Comparison of ENCODE assay signal across 10 cellular contexts in the genomic region with DNA sequence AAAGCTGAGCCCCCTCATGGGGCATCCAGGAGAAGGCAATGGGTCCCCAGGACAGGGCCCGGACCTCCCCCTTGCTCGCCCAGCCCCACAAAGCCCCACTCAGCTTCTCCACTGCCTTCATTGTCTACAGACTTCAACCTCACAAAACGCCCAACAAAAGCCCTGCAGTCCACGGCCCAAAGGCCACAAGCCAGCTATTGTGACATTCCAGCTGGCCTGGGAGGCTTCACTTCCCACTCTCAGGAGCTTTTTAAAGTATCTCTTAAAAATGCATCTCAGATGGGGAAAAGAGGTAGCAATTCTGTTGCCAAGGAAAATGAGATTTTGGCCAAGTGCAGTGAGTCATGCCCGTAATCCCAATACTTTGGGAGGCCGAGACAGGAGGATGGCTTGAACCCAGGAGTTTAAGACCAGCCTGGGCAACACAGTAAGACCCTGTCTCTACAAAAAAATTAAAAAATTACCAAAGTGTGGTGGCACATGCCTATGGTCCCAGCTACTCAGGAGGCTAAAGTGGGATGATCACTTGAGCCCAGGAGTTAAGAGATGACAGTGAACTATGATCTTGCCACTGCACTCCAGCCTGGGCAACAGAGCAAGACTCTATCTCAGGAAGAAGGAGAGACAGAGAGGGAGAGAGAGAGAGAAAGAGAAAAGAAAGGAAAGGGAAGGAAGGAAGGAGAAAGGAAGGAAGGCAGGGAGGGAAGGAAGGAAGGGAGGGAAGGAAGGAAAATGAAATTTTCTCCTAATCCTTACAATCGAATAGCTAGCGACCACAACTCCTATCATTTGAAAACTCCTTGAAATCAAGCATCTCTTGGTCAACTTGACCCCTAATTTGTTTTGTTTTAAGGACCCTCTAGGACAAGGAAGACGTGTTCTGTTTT. TPM values are rescaled to one million over a fixed set of nuclear protein-coding genes. Genes with fewer than 3 reads are reported as not detected.
A peak's percentile ranks its signal among the peaks of the same experiment; 100 is the strongest.
DNase-seq lines count a peak whose midpoint lies in the region; ATAC-seq and TF ChIP-seq lines count a peak whose summit lies in the region.
"Had no signal": no experiment of that assay in that cellular context is flagged by ENCODE, and none has a peak within 500 bp of the region (broad histone marks: within the 10 kb centered on the region; RNA-seq: fewer than 3 reads in every experiment).

No MANE protein-coding gene starts in this region.

- H3K36me3 Mint-ChIP-seq in GM23338 (ENCODE audit: low read depth) = no peaks in the 10 kb centered on the region
- H3K36me3 Mint-ChIP-seq in stimulated activated memory B cell treated with anti-CD40 and anti-IgM and Interleukin-4, amounts not matched to agents 10 μg/mL and 1 μg/mL and 100 μg/mL, for 72 hours = no peaks in the 10 kb centered on the region
- no peaks in the 10 kb centered on the region for H3K36me3 Mint-ChIP-seq in activated CD4-positive, alpha-beta memory T cell treated with anti-CD3 and anti-CD28 coated beads for 36 hours

- peaks cover 16% of the 10 kb centered on the region for H3K27me3 Mint-ChIP-seq in GM23338 (ENCODE audit: insufficient read depth, low read depth, poor library complexity)
- H3K27me3 Mint-ChIP-seq in stimulated activated memory B cell treated with anti-CD40 and anti-IgM and Interleukin-4, amounts not matched to agents 10 μg/mL and 1 μg/mL and 100 μg/mL, for 72 hours = peaks cover 70% of the 10 kb centered on the region
- H3K27me3 Mint-ChIP-seq in activated CD4-positive, alpha-beta memory T cell treated with anti-CD3 and anti-CD28 coated beads for 36 hours = peaks cover 27% of the 10 kb centered on the region

- no peaks in the 10 kb centered on the region for H3K27me3 ChIP-seq in GM23338 (ENCODE audit: insufficient read depth)
- H3K27me3 ChIP-seq: testis had no signal

- H3F3A ChIP-seq in GM23338 (replicated peaks; ENCODE audit: low read depth) = peaks cover 13% of the 10 kb centered on the region

- H3K4me2 ChIP-seq in GM23338 = peak overlapping the region; percentile 68

- H3K36me3 ChIP-seq in GM23338 (ENCODE audit: insufficient read depth) = no peaks in the 10 kb centered on the region

- no peak overlapping the region for H2AFZ ChIP-seq in GM23338

- no peaks in the 10 kb centered on the region for H4K20me1 ChIP-seq in GM23338 (replicated peaks; ENCODE audit: insufficient read depth)

- ATAC-seq in GM23338 (peak; percentile 34), left colon (no peak)
- no peak for ATAC-seq in stimulated activated memory B cell treated with anti-CD40 and anti-IgM and Interleukin-4, amounts not matched to agents 10 μg/mL and 1 μg/mL and 100 μg/mL, for 72 hours

- no peaks in the 10 kb centered on the region for H3K9me3 Mint-ChIP-seq in GM23338
- no peaks in the 10 kb centered on the region for H3K9me3 Mint-ChIP-seq in stimulated activated memory B cell treated with anti-CD40 and anti-IgM and Interleukin-4, amounts not matched to agents 10 μg/mL and 1 μg/mL and 100 μg/mL, for 72 hours
- H3K9me3 Mint-ChIP-seq in activated CD4-positive, alpha-beta memory T cell treated with anti-CD3 and anti-CD28 coated beads for 36 hours = no peaks in the 10 kb centered on the region

- peak overlapping the region; percentile 39 for H3K4me3 ChIP-seq in GM23338
- H3K4me3 ChIP-seq: SK-N-MC, testis had no signal

- H3K4me3 Mint-ChIP-seq in GM23338 = peak overlapping the region; percentile 63
- no peak overlapping the region for H3K4me3 Mint-ChIP-seq in stimulated activated memory B cell treated with anti-CD40 and anti-IgM and Interleukin-4, amounts not matched to agents 10 μg/mL and 1 μg/mL and 100 μg/mL, for 72 hours
- no peak overlapping the region for H3K4me3 Mint-ChIP-seq in activated CD4-positive, alpha-beta memory T cell treated with anti-CD3 and anti-CD28 coated beads for 36 hours

- CTCF ChIA-PET in activated CD4-positive, alpha-beta memory T cell treated with anti-CD3 and anti-CD28 coated beads for 36 hours (lab: Charles Lee) = no interaction called here

- TF ChIP-seq CTCF in GM23338 (conservative IDR thresholded peaks at IDR 0.05; ENCODE audit: low read depth in 2 of 2) = no peak

- intact Hi-C loops in activated CD4-positive, alpha-beta memory T cell treated with anti-CD3 and anti-CD28 coated beads for 36 hours (cut with micrococcal nuclease) = no loop called here
- intact Hi-C loops in left colon (cut with DNase I, micrococcal nuclease) = no loop called here

- H3K9me2 ChIP-seq in GM23338 (ENCODE audit: insufficient read depth) = no peaks in the 10 kb centered on the region

- DNase-seq in GM23338 (ENCODE audit: low spot score) = no peak
- DNase-seq in caudate nucleus (lab: John Stamatoyannopoulos, UW) = peak in 56 of 61 donors; percentile 32 to 90 (median 71)
- peak; percentile 79 for DNase-seq in inferior parietal cortex (ENCODE audit: extremely low spot score)
- no peak for DNase-seq in activated CD4-positive, alpha-beta memory T cell treated with anti-CD3 and anti-CD28 coated beads for 36 hours
- DNase-seq in AML-193 (lab: John Stamatoyannopoulos, UW) = no peak
- DNase-seq in NCI-H2081 treated with DMSO at 0.1 percent for 48 hours (lab: John Stamatoyannopoulos, UW) = no peak
- no peak for DNase-seq in left colon

- no peaks in the 10 kb centered on the region for H3K79me2 ChIP-seq in GM23338 (replicated peaks; ENCODE audit: insufficient read depth)

- peaks cover 38% of the 10 kb centered on the region for H3K4me1 Mint-ChIP-seq in GM23338
- H3K4me1 Mint-ChIP-seq in stimulated activated memory B cell treated with anti-CD40 and anti-IgM and Interleukin-4, amounts not matched to agents 10 μg/mL and 1 μg/mL and 100 μg/mL, for 72 hours = peaks cover 27% of the 10 kb centered on the region
- peaks cover 8% of the 10 kb centered on the region for H3K4me1 Mint-ChIP-seq in activated CD4-positive, alpha-beta memory T cell treated with anti-CD3 and anti-CD28 coated beads for 36 hours (ENCODE audit: low read depth)

- peak overlapping the region; percentile 84 for H3K27ac ChIP-seq in GM23338 (ENCODE audit: low read depth)
- H3K27ac ChIP-seq in caudate nucleus (ENCODE audit: low read depth, low read length) = peak overlapping the region; percentile 89
- H3K27ac ChIP-seq: SK-N-MC, testis had no signal

- H3K4me1 ChIP-seq in GM23338 (ENCODE audit: insufficient read depth) = peaks cover 27% of the 10 kb centered on the region

- POLR2A ChIA-PET in activated CD4-positive, alpha-beta memory T cell treated with anti-CD3 and anti-CD28 coated beads for 36 hours (lab: Charles Lee) = no interaction called here

- peak overlapping the region; percentile 83 for H3K27ac Mint-ChIP-seq in GM23338
- H3K27ac Mint-ChIP-seq in stimulated activated memory B cell treated with anti-CD40 and anti-IgM and Interleukin-4, amounts not matched to agents 10 μg/mL and 1 μg/mL and 100 μg/mL, for 72 hours = peak overlapping the region; percentile 15
- H3K27ac Mint-ChIP-seq in activated CD4-positive, alpha-beta memory T cell treated with anti-CD3 and anti-CD28 coated beads for 36 hours = no peak overlapping the region

TF ChIP-seq in GM23338, 12 proteins besides CTCF, POLR2A, EP300 and RAD21 (continues in another document):
- TF ChIP-seq ZNF331 (CRISPR knock-in tag; IDR thresholded peaks at IDR 0.05; ENCODE audit: low read depth) (no peak), NANOG (IDR thresholded peaks at IDR 0.05; ENCODE audit: borderline replicate concordance) (no peak), CREB1 (CRISPR knock-in tag; IDR thresholded peaks at IDR 0.05; ENCODE audit: low read depth) (no peak), EZH2 (IDR thresholded peaks at IDR 0.05; ENCODE audit: low read depth, unreplicated experiment) (no peak), POLR2AphosphoS5 (IDR thresholded peaks at IDR 0.05; ENCODE audit: low read depth) (no peak), JUNB (IDR thresholded peaks at IDR 0.05; ENCODE audit: unreplicated experiment) (no peak), EZH2phosphoT487 (IDR thresholded peaks at IDR 0.05; ENCODE audit: unreplicated experiment) (no peak), STAT1 (IDR thresholded peaks at IDR 0.05; ENCODE audit: unreplicated experiment) (no peak)
- TF ChIP-seq, protein P1, sequence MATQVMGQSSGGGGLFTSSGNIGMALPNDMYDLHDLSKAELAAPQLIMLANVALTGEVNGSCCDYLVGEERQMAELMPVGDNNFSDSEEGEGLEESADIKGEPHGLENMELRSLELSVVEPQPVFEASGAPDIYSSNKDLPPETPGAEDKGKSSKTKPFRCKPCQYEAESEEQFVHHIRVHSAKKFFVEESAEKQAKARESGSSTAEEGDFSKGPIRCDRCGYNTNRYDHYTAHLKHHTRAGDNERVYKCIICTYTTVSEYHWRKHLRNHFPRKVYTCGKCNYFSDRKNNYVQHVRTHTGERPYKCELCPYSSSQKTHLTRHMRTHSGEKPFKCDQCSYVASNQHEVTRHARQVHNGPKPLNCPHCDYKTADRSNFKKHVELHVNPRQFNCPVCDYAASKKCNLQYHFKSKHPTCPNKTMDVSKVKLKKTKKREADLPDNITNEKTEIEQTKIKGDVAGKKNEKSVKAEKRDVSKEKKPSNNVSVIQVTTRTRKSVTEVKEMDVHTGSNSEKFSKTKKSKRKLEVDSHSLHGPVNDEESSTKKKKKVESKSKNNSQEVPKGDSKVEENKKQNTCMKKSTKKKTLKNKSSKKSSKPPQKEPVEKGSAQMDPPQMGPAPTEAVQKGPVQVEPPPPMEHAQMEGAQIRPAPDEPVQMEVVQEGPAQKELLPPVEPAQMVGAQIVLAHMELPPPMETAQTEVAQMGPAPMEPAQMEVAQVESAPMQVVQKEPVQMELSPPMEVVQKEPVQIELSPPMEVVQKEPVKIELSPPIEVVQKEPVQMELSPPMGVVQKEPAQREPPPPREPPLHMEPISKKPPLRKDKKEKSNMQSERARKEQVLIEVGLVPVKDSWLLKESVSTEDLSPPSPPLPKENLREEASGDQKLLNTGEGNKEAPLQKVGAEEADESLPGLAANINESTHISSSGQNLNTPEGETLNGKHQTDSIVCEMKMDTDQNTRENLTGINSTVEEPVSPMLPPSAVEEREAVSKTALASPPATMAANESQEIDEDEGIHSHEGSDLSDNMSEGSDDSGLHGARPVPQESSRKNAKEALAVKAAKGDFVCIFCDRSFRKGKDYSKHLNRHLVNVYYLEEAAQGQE (IDR thresholded peaks at IDR 0.05; ENCODE audit: unreplicated experiment) = no peak

RNA-seq across cellular contexts. Expression of gene TARDBP, which starts 31.4 kb away (rescaled TPM):
- 258 and 313 TPM in 2 replicates for total RNA-seq in GM23338 (2014; rRNA removed; shearing (Covaris generic))
- polyA plus RNA-seq in GM23338 (2016; fragmentation: Nextera tagmentation; extraction: Ambion mirVana) = 171 and 204 TPM in 2 replicates
- total RNA-seq in activated CD4-positive, alpha-beta memory T cell treated with anti-CD3 and anti-CD28 coated beads for 36 hours = 100 to 1,000 TPM; 175 to 177 TPM
- 100 to 1,000 TPM; 112 to 121 TPM for total RNA-seq in left colon

Comparison
In these comparisons a context has a peak if more than half of its experiments do, and no peak if none do; other contexts are left out.
1. DNase-seq: peak in caudate nucleus (56 of 61) and inferior parietal cortex (single experiment); none in GM23338 (single experiment), activated CD4-positive, alpha-beta memory T cell treated with anti-CD3 and anti-CD28 coated beads for 36 hours (single experiment), AML-193 (0 of 2), NCI-H2081 treated with DMSO at 0.1 percent for 48 hours (single experiment) and left colon (0 of 2).